In genomic region chr22:38088723-38089473, GRCh38 we compare ENCODE assay signal across 12 cellular contexts. TPM values are rescaled to one million over a fixed set of nuclear protein-coding genes. Genes with fewer than 3 reads are reported as not detected.
DNase-seq lines count a peak whose midpoint lies in the region; ATAC-seq and TF ChIP-seq lines count a peak whose summit lies in the region.
"Had no signal": no experiment of that assay in that cellular context is flagged by ENCODE, and none has a peak within 500 bp of the region (broad histone marks: within the 10 kb centered on the region; RNA-seq: fewer than 3 reads in every experiment).

No MANE protein-coding gene starts in this region.

- CTCF ChIA-PET in BJ (lab: Yijun Ruan, JAX) = no interaction called here
- CTCF ChIA-PET in activated CD8-positive, alpha-beta T cell treated with anti-CD3 and anti-CD28 coated beads for 36 hours (lab: Charles Lee) = interaction anchor here (1.1 to 1.5 kb wide), 2 partner anchors 23 to 37 kb away, joined by 3 to 5 read pairs; no protein-coding TSS in a partner anchor

- H3K4me1 Mint-ChIP-seq in activated CD8-positive, alpha-beta T cell treated with anti-CD3 and anti-CD28 coated beads for 36 hours (ENCODE audit: low read depth) = no peaks in the 10 kb centered on the region

- TF ChIP-seq CTCF in BJ (IDR thresholded peaks at IDR 0.05; ENCODE audit: insufficient read depth, low read depth, low read length) (no peak), ascending aorta (IDR thresholded peaks at IDR 0.05) (no peak), psoas muscle (IDR thresholded peaks at IDR 0.05) (no peak)
- TF ChIP-seq CTCF in activated CD8-positive, alpha-beta T cell treated with anti-CD3 and anti-CD28 coated beads for 36 hours (IDR thresholded peaks at IDR 0.05) = no peak

- H3K27ac Mint-ChIP-seq in activated CD8-positive, alpha-beta T cell treated with anti-CD3 and anti-CD28 coated beads for 36 hours = no peak overlapping the region
- H3K27ac Mint-ChIP-seq: CD4-positive, alpha-beta T cell had no signal

- H3K36me3 ChIP-seq in BJ (ENCODE audit: control insufficient read depth, insufficient read depth, low read length) (no peaks in the 10 kb centered on the region), ascending aorta (no peaks in the 10 kb centered on the region), psoas muscle (ENCODE audit: insufficient read depth in 1 of 2, low read depth in 1 of 2) (no peaks in the 10 kb centered on the region)

- POLR2A ChIA-PET in BJ (lab: Charles Lee) = no interaction called here
- POLR2A ChIA-PET in activated CD8-positive, alpha-beta T cell treated with anti-CD3 and anti-CD28 coated beads for 36 hours (lab: Charles Lee) = no interaction called here

- no peak for DNase-seq in BJ (ENCODE audit: low read depth)
- no peak for DNase-seq in ascending aorta (ENCODE audit: low spot score in 2 of 2)
- DNase-seq in foreskin melanocyte = peak; percentile 45
- DNase-seq in psoas muscle = peak in 1 of 2 donors; percentile 32
- no peak for DNase-seq in NCI-H510A (lab: John Stamatoyannopoulos, UW)
- no peak for DNase-seq in cerebellar cortex (ENCODE audit: low spot score)
- DNase-seq in NCI-H187 treated with DMSO at 0.1 percent for 48 hours (lab: John Stamatoyannopoulos, UW) = no peak
- DNase-seq in activated CD8-positive, alpha-beta T cell treated with anti-CD3 and anti-CD28 coated beads for 36 hours = no peak
- DNase-seq: CD4-positive, alpha-beta T cell; NCI-H2227 treated with DMSO at 0.1 percent for 48 hours had no signal

- H3K4me3 Mint-ChIP-seq in activated CD8-positive, alpha-beta T cell treated with anti-CD3 and anti-CD28 coated beads for 36 hours = no peak overlapping the region
- H3K4me3 Mint-ChIP-seq: CD4-positive, alpha-beta T cell had no signal

- WGBS in psoas muscle, 3 donors = 11 to 41% (median 27%) methylated on average over 30 to 79 of the region's 80 CpGs

- peaks cover 0 to 7% of the 10 kb centered on the region in 2 donors for H3K4me1 ChIP-seq in ascending aorta
- H3K4me1 ChIP-seq in psoas muscle = peaks cover 4% of the 10 kb centered on the region

- H3K4me3 ChIP-seq in BJ (ENCODE audit: low read depth, low read length) = peak overlapping the region; percentile 17
- peak overlapping the region; percentile 32 to 58 for H3K4me3 ChIP-seq in ascending aorta
- H3K4me3 ChIP-seq in psoas muscle = peak overlapping the region; percentile 49
- H3K4me3 ChIP-seq: lung had no signal

- no peak overlapping the region for H3K27ac ChIP-seq in ascending aorta
- H3K27ac ChIP-seq in psoas muscle = no peak overlapping the region

- H3K9me3 Mint-ChIP-seq in activated CD8-positive, alpha-beta T cell treated with anti-CD3 and anti-CD28 coated beads for 36 hours = no peaks in the 10 kb centered on the region
- H3K9me3 Mint-ChIP-seq: CD4-positive, alpha-beta T cell had no signal

- H3K27me3 ChIP-seq in BJ (ENCODE audit: control insufficient read depth, insufficient read depth, low read length) (peaks cover 2% of the 10 kb centered on the region; the same call in 1 of the 2 replicates), ascending aorta (no peaks in the 10 kb centered on the region), psoas muscle (ENCODE audit: insufficient read depth in 3 of 3, low read length in 2 of 3) (peaks cover 0 to 11% (median 2%) of the 10 kb centered on the region in 3 donors)

- intact Hi-C loops in ascending aorta (cut with DNase I) (no loop called here), psoas muscle (cut with DNase I) (no loop called here)
- intact Hi-C loops in activated CD8-positive, alpha-beta T cell treated with anti-CD3 and anti-CD28 coated beads for 36 hours (cut with micrococcal nuclease) = no loop called here

- H3K9me3 ChIP-seq in ascending aorta (no peaks in the 10 kb centered on the region), psoas muscle (no peaks in the 10 kb centered on the region)

- H3K36me3 Mint-ChIP-seq in activated CD8-positive, alpha-beta T cell treated with anti-CD3 and anti-CD28 coated beads for 36 hours (ENCODE audit: low read depth) = no peaks in the 10 kb centered on the region

- H3K27me3 Mint-ChIP-seq in activated CD8-positive, alpha-beta T cell treated with anti-CD3 and anti-CD28 coated beads for 36 hours = peaks cover 6% of the 10 kb centered on the region

- peak in 3 of 4 donors; percentile 31 to 55 (median 44) for ATAC-seq in psoas muscle
- ATAC-seq in activated CD8-positive, alpha-beta T cell treated with anti-CD3 and anti-CD28 coated beads for 36 hours = no peak

RNA-seq across cellular contexts. Expression of gene SLC16A8, which starts 4.9 kb away (rescaled TPM):
- polyA plus RNA-seq in BJ (2011; rRNA removed) (0.10 and 0.17 TPM in 2 replicates), psoas muscle (1 to 10 TPM in 1 of 3 donors, under 1 TPM in 2; 0.25 to 1.0 (median 0.33) TPM)
- not detected in 2 replicates for polyA minus RNA-seq in BJ (2011; rRNA and poly(A)+ RNA removed)
- total RNA-seq in ascending aorta (not detected), psoas muscle (under 1 TPM in 1 of 4 donors, not detected in 3; 0.23 TPM)
- not detected for total RNA-seq in activated CD8-positive, alpha-beta T cell treated with anti-CD3 and anti-CD28 coated beads for 36 hours
- total RNA-seq: CD4-positive, alpha-beta T cell; LHCN-M2 had no signal

RNA-seq across cellular contexts. Expression of gene BAIAP2L2, which starts 21.6 kb away (rescaled TPM):
- polyA plus RNA-seq in BJ (2011; rRNA removed) (1.2 and 1.3 TPM in 2 replicates), psoas muscle (1 to 10 TPM in 1 of 3 donors, under 1 TPM in 2; 0.23 to 5.1 (median 0.55) TPM)
- polyA minus RNA-seq in BJ (2011; rRNA and poly(A)+ RNA removed) = 0.33 and 0.67 TPM in 2 replicates
- total RNA-seq in ascending aorta (not detected), psoas muscle (under 1 TPM in 3 of 4 donors, not detected in 1; 0.26 to 0.71 (median 0.56) TPM)
- under 1 TPM; 0.61 to 0.67 TPM for total RNA-seq in activated CD8-positive, alpha-beta T cell treated with anti-CD3 and anti-CD28 coated beads for 36 hours

RNA-seq across cellular contexts. Expression of gene PICK1, which starts 31.7 kb away (rescaled TPM):
- 27.9 and 32.4 TPM in 2 replicates for polyA plus RNA-seq in BJ (2011; rRNA removed)
- 13.4 and 19.7 TPM in 2 replicates for polyA minus RNA-seq in BJ (2011; rRNA and poly(A)+ RNA removed)
- total RNA-seq in ascending aorta = 88.1 TPM
- 10 to 100 TPM; 11.9 to 31.5 (median 17.8) TPM for total RNA-seq in psoas muscle
- polyA plus RNA-seq in psoas muscle = 10 to 100 TPM; 15.2 to 19.6 (median 18.9) TPM
- total RNA-seq in activated CD8-positive, alpha-beta T cell treated with anti-CD3 and anti-CD28 coated beads for 36 hours = 10 to 100 TPM; 13.9 to 14.9 TPM
